Comparison of ENCODE assay signal across 1 cellular context in the genomic region with DNA sequence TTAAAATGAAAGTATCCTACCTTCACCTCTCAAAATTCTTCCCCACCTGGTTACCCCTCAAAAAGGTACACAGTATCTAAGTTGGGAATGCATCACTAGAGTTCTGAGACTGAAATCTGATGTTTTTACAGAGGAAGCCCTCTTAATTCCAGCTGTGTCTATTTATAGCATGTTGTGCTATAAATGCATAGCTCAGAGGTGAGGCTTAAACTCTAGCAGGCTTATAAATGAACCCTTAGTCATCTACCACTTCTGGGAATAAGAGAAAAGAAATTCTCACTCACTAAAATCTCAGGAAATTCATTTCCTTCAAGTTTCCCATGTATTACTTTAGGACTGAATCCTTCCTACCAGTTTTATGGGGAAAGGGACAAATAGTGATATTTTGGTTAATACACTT.
A peak's percentile ranks its signal among the peaks of the same experiment; 100 is the strongest.
TF ChIP-seq lines count a peak whose summit lies in the region.

No MANE protein-coding gene starts in this region.

TF ChIP-seq in SK-N-SH, 30 proteins besides CTCF, POLR2A, EP300 and RAD21 (continued from another document):
- TF ChIP-seq, protein P1, sequence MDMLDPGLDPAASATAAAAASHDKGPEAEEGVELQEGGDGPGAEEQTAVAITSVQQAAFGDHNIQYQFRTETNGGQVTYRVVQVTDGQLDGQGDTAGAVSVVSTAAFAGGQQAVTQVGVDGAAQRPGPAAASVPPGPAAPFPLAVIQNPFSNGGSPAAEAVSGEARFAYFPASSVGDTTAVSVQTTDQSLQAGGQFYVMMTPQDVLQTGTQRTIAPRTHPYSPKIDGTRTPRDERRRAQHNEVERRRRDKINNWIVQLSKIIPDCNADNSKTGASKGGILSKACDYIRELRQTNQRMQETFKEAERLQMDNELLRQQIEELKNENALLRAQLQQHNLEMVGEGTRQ (IDR thresholded peaks at IDR 0.05; ENCODE audit: borderline replicate concordance, low read depth, low read length) = no peak
- TF ChIP-seq CHD2 (IDR thresholded peaks at IDR 0.05; ENCODE audit: low read length, partially characterized antibody) = no peak
- TF ChIP-seq RXRA (IDR thresholded peaks at IDR 0.05; ENCODE audit: borderline replicate concordance, low read depth) = peak; percentile 69
- no peak for TF ChIP-seq NFIC (IDR thresholded peaks at IDR 0.05; ENCODE audit: borderline replicate concordance)
- TF ChIP-seq RCOR1 (IDR thresholded peaks at IDR 0.05; ENCODE audit: low read length) = no peak
- no peak for TF ChIP-seq YY1 (IDR thresholded peaks at IDR 0.05; ENCODE audit: low read depth)
- no peak for TF ChIP-seq MXI1 (IDR thresholded peaks at IDR 0.05; ENCODE audit: low read depth, low read length)
- peak; percentile 54; the same call in 1 of the 2 replicates for TF ChIP-seq FOSL2 (IDR thresholded peaks at IDR 0.05; ENCODE audit: borderline replicate concordance, low read depth)
- no peak for TF ChIP-seq EZH2phosphoT487 (IDR thresholded peaks at IDR 0.05; ENCODE audit: borderline replicate concordance, low read depth)
- TF ChIP-seq SMC3 (IDR thresholded peaks at IDR 0.05; ENCODE audit: low read depth, low read length) = no peak
- no peak for TF ChIP-seq RFX5 (IDR thresholded peaks at IDR 0.05; ENCODE audit: low read length)
- TF ChIP-seq SIN3A (IDR thresholded peaks at IDR 0.05; ENCODE audit: borderline replicate concordance, low read depth, low read length) = no peak
- peak; percentile 52 for TF ChIP-seq TCF12 (IDR thresholded peaks at IDR 0.05)
- TF ChIP-seq FOXJ3 (CRISPR knock-in tag; IDR thresholded peaks at IDR 0.05) = no peak
